25 cellular contexts compared by ENCODE assay signal in genomic region chr2:37707393-37707792, GRCh38. TPM values are rescaled to one million over a fixed set of nuclear protein-coding genes. Genes with fewer than 3 reads are reported as not detected.
DNase-seq lines count a peak whose midpoint lies in the region; ATAC-seq, FAIRE-seq and TF ChIP-seq lines count a peak whose summit lies in the region.
"Had no signal": no experiment of that assay in that cellular context is flagged by ENCODE, and none has a peak within 500 bp of the region (broad histone marks: within the 10 kb centered on the region; RNA-seq: fewer than 3 reads in every experiment).

No MANE protein-coding gene starts in this region.

- in situ Hi-C loops in GM12878 (cut with MboI), result no loop called here

- intact Hi-C loops in GM12878 (cut with micrococcal nuclease; ENCODE audit: unreplicated experiment), result no loop called here
- intact Hi-C loops in aorta (cut with DNase I), result no loop called here

- no peak for TF ChIP-seq POLR2A in GM12878 (IDR thresholded peaks at IDR 0.05; ENCODE audit: low read depth, low read length)

- H3K4me2 ChIP-seq in GM12878 (ENCODE audit: control insufficient read depth, insufficient read depth), result no peak overlapping the region

- RAD21 ChIA-PET in GM12878 (lab: Charles Lee; ENCODE audit: unreplicated experiment), result no interaction called here

- no TSS peak for BruUV-seq in GM12878 (replicated peaks; lab: Mats Ljungman, UMichigan)

- TF ChIP-seq RAD21 in GM12878 (IDR thresholded peaks at IDR 0.05; ENCODE audit: insufficient read depth, low read depth, low read length), result no peak

- no peaks in the 10 kb centered on the region for H4K20me1 ChIP-seq in GM12878 (ENCODE audit: control insufficient read depth, insufficient read depth)

- H3K36me3 ChIP-seq in GM12878 (ENCODE audit: control insufficient read depth in 2 of 2, insufficient read depth in 2 of 2, low read length in 1 of 2), result no peaks in the 10 kb centered on the region
- no peaks in the 10 kb centered on the region for H3K36me3 ChIP-seq in aorta (ENCODE audit: control insufficient read depth in 1 of 2, insufficient read depth in 2 of 2, low read length in 1 of 2)
- H3K36me3 ChIP-seq: neutrophil, prostate gland, thyroid gland had no signal

- peaks cover 21% of the 10 kb centered on the region for H3K4me1 ChIP-seq in GM12878 (ENCODE audit: control insufficient read depth, insufficient read depth, low read length)
- peaks cover 0 to 2% of the 10 kb centered on the region in 2 donors for H3K4me1 ChIP-seq in aorta (ENCODE audit: control insufficient read depth in 1 of 2, insufficient read depth in 2 of 2, low read length in 2 of 2)
- H3K4me1 ChIP-seq: prostate gland, thyroid gland had no signal

- POLR2A ChIA-PET in GM12878 (lab: Charles Lee), result no interaction called here

- WGBS in GM12878 (ENCODE audit: insufficient coverage, insufficient replicate concordance, low lambda C conversion rate, missing lambda C conversion rate), result 45% methylated on average over 1 of the region's 1 CpG
- WGBS in aorta, 2 donors, result 98 to 100% methylated on average over 1 of the region's 1 CpG

- H3K27me3 ChIP-seq in GM12878 (replicated peaks in 1 of 2; ENCODE audit: control insufficient read depth in 2 of 2, insufficient read depth in 2 of 2, low read length in 1 of 2) (no peaks in the 10 kb centered on the region), aorta (ENCODE audit: control insufficient read depth in 1 of 2, insufficient read depth in 2 of 2, low read length in 1 of 2) (no peaks in the 10 kb centered on the region)
- H3K27me3 ChIP-seq: neutrophil, thyroid gland had no signal

- TF ChIP-seq EP300 in GM12878 (IDR thresholded peaks at IDR 0.05; ENCODE audit: borderline replicate concordance in 1 of 2, control insufficient read depth in 1 of 2, low read depth in 2 of 2, low read length in 2 of 2), result no peak

- ATAC-seq in GM19328 (IDR thresholded peaks at IDR 0.05; ENCODE audit: unreplicated experiment) (peak; percentile 51), HG03342 (IDR thresholded peaks at IDR 0.05; ENCODE audit: unreplicated experiment) (peak; percentile 49), GM12878 (peak; percentile 31; the same call in 2 of the 3 replicates), aorta (ENCODE audit: low FRiP score) (no peak), HG02970 (IDR thresholded peaks at IDR 0.05; ENCODE audit: low FRiP score, unreplicated experiment) (no peak)
- ATAC-seq: activated CD8-positive, alpha-beta T cell treated with anti-CD3 and anti-CD28 coated beads, Interleukin-2, amount 10 ng/mL, durations not matched to agents 7 days and 5 days had no signal

- FAIRE-seq in GM12878 (lab: Jason Lieb, UNC), result peak; percentile 18
- FAIRE-seq: endothelial cell of umbilical vein, GM18507, TTC549 had no signal

- H3K79me2 ChIP-seq in GM12878 (ENCODE audit: control insufficient read depth, insufficient read depth, low read length), result no peaks in the 10 kb centered on the region

- SMC1A ChIA-PET in GM12878 (lab: Charles Lee; ENCODE audit: uncharacterized antibody, unreplicated experiment), result interaction anchor here (0.8 to 2.0 kb wide), 3 partner anchors 12 to 302 kb away, joined by 3 to 4 read pairs (median 3); no protein-coding TSS in a partner anchor

- H2AFZ ChIP-seq in GM12878 (ENCODE audit: control insufficient read depth, low read depth, low read length), result no peak overlapping the region

- DNase-seq in GM12878 (ENCODE audit: low read depth, low spot score) (no peak), aorta (no peak), NCI-H82 treated with DMSO at 0.1 percent for 48 hours (lab: John Stamatoyannopoulos, UW; ENCODE audit: unreplicated experiment) (no peak), GM03348 (ENCODE audit: low spot score) (no peak)
- DNase-seq: activated CD8-positive, alpha-beta T cell treated with anti-CD3 and anti-CD28 coated beads, Interleukin-2, amount 10 ng/mL, durations not matched to agents 7 days and 5 days; activated effector memory CD4-positive, alpha-beta T cell treated with anti-CD3 and anti-CD28 coated beads, Interleukin-2, amount 50 U/mL, for 16 hours; activated naive CD8-positive, alpha-beta T cell treated with anti-CD3 and anti-CD28 coated beads, Interleukin-2, amount 10 ng/mL, durations not matched to agents 7 days and 5 days; activated T-cell treated with anti-CD3 and anti-CD28 coated beads for 4 hours; CD8-positive, alpha-beta memory T cell; central memory CD4-positive, alpha-beta T cell; DMS153; dorsolateral prefrontal cortex; HFFc6; mammary epithelial cell; NCI-H1417 treated with DMSO at 0.1 percent for 48 hours; stimulated activated CD4-positive, alpha-beta T cell treated with anti-CD3 and anti-CD28 coated beads, Interleukin-15, amount 100 ng/mL, for 24 hours; thyroid gland had no signal

- no peak for TF ChIP-seq CTCF in GM12878 (IDR thresholded peaks at IDR 0.05 in 2 of 3, conservative IDR thresholded peaks at IDR 0.05 in 1 of 3; ENCODE audit: control insufficient read depth in 2 of 3, extremely low read depth in 1 of 3, insufficient read depth in 1 of 3, low read depth in 3 of 3, low read length in 3 of 3)

- no peak overlapping the region for H3K27ac ChIP-seq in GM12878 (ENCODE audit: control insufficient read depth, insufficient read depth)
- no peak overlapping the region for H3K27ac ChIP-seq in aorta (ENCODE audit: low read depth in 1 of 2, low read length in 2 of 2)
- H3K27ac ChIP-seq: dorsolateral prefrontal cortex, neutrophil, prostate gland, thyroid gland had no signal

- no peak overlapping the region for H3K9ac ChIP-seq in GM12878 (ENCODE audit: control insufficient read depth, insufficient read depth, low read length)

- no peaks in the 10 kb centered on the region for H3K9me3 ChIP-seq in GM12878 (replicated peaks; ENCODE audit: control insufficient read depth, insufficient read depth, low read length)
- H3K9me3 ChIP-seq in aorta (ENCODE audit: control insufficient read depth, low read length), result no peaks in the 10 kb centered on the region
- H3K9me3 ChIP-seq: neutrophil, prostate gland, thyroid gland had no signal

- CTCF ChIA-PET in GM12878 (lab: Yijun Ruan, JAX), result interaction anchor here (1.6 kb wide), 2 partner anchors 12 to 13 kb away, joined by 3 to 4 read pairs; no protein-coding TSS in a partner anchor

- no peak overlapping the region for H3K4me3 ChIP-seq in GM12878
- H3K4me3 ChIP-seq in aorta (ENCODE audit: low read length in 2 of 2), result no peak overlapping the region
- H3K4me3 ChIP-seq: dorsolateral prefrontal cortex, prostate gland, thyroid gland had no signal

TF ChIP-seq in GM12878, 131 proteins besides CTCF, POLR2A, EP300 and RAD21:
- peak; percentile 47; the same call in 1 of the 3 replicates for TF ChIP-seq POU2F2 (IDR thresholded peaks at IDR 0.05; ENCODE audit: borderline replicate concordance, low read depth, low read length)
- peak; percentile 29; the same call in 1 of the 2 replicates for TF ChIP-seq RUNX3 (IDR thresholded peaks at IDR 0.05; ENCODE audit: low read length)
- TF ChIP-seq MLLT1 (IDR thresholded peaks at IDR 0.05), result no peak

RNA-seq across cellular contexts. Expression of gene CDC42EP3, which starts 36.0 kb away (rescaled TPM):
- total RNA-seq in GM12878 (2013; cell fraction: nucleolus; rRNA removed), result 36.3 and 37.4 TPM in 2 replicates
- 36.2 and 36.9 TPM in 2 replicates for total RNA-seq in GM12878 (2014; rRNA removed)
- total RNA-seq in GM12878 (2014; rRNA removed; fragmentation: Illumina TruSeq; extraction: Trizol), result 44.6 and 46.5 TPM in 2 replicates
- total RNA-seq in GM12878 (2021), result 63.1 and 67.6 TPM in 2 replicates
- 8.8 TPM for polyA plus RNA-seq in GM12878 (2011; ENCODE audit: low read depth)
- 47.3 and 47.4 TPM in 2 replicates for polyA plus RNA-seq in GM12878 (2011; rRNA removed)
- polyA plus RNA-seq in GM12878 (2011; cell fraction: cytosol; rRNA removed), result 51.0 and 62.8 TPM in 2 replicates
- 33.6 and 47.7 TPM in 2 replicates for polyA plus RNA-seq in GM12878 (2011; cell fraction: nucleus; rRNA removed)
- 13.6 and 28.5 TPM in 2 replicates for polyA plus RNA-seq in GM12878 (2012)
- 86.9 and 109 TPM in 2 replicates for polyA plus RNA-seq in GM12878 (2014; fragmentation: Illumina TruSeq; extraction: Trizol)
- 10 to 100 TPM; 11.8 to 16.1 TPM for polyA plus RNA-seq in GM12878 (2014; fragmentation: Nextera tagmentation; extraction: Ambion mirVana)
- polyA plus RNA-seq in GM12878 (2014; rRNA removed), result 59.1 and 61.4 TPM in 2 replicates
- 10 to 100 TPM; 58.4 to 66.1 TPM for polyA plus RNA-seq in GM12878 (2016; fragmentation: Nextera tagmentation; extraction: Ambion mirVana)
- 32.6 and 52.1 TPM in 2 replicates for polyA minus RNA-seq in GM12878 (2011; rRNA and poly(A)+ RNA removed)
- 18.0 and 24.0 TPM in 2 replicates for polyA minus RNA-seq in GM12878 (2011; cell fraction: cytosol; rRNA and poly(A)+ RNA removed)
- 19.7 and 24.1 TPM in 2 replicates for polyA minus RNA-seq in GM12878 (2011; cell fraction: nucleus; rRNA and poly(A)+ RNA removed)
- total RNA-seq in aorta, result 10 to 100 TPM; 56.5 to 94.8 TPM
- polyA plus RNA-seq in aorta, result 10 to 100 TPM; 12.6 to 26.5 TPM

Comparison
In these comparisons a context has a peak if more than half of its experiments do, and no peak if none do; other contexts are left out.
1. ATAC-seq: peak in GM19328 (single experiment), HG03342 (single experiment) and GM12878 (single experiment); none in aorta (single experiment) and HG02970 (single experiment).